ENCODE assay signal across 8 cellular contexts in genomic region chr2:5365871-5366461, GRCh38.
DNase-seq lines count a peak whose midpoint lies in the region; ATAC-seq and TF ChIP-seq lines count a peak whose summit lies in the region.

No MANE protein-coding gene starts in this region.

- no peak for TF ChIP-seq EP300 in esophagus muscularis mucosa (IDR thresholded peaks at IDR 0.05)

- H3K36me3 ChIP-seq in esophagus muscularis mucosa, result no peaks in the 10 kb centered on the region

- peak; percentile 71 for DNase-seq in KBM-7
- peak; percentile 66 for DNase-seq in SW480 (ENCODE audit: low spot score)
- DNase-seq in esophagus muscularis mucosa (ENCODE audit: extremely low spot score), result peak; percentile 90
- peak in 41 of 56 donors; percentile 1 to 77 (median 14) for DNase-seq in nucleus accumbens (lab: John Stamatoyannopoulos, UW)
- DNase-seq in Kasumi-1 (lab: John Stamatoyannopoulos, UW), result no peak

- WGBS in esophagus muscularis mucosa, result 41% methylated on average over 20 of the region's 20 CpGs

- TF ChIP-seq CTCF in GM12872 (IDR thresholded peaks at IDR 0.05; ENCODE audit: insufficient read depth, low read depth, low read length) (peak; percentile 65), esophagus muscularis mucosa (IDR thresholded peaks at IDR 0.05) (peak; percentile 62 to 87 (median 81))

- in situ Hi-C loops in KBM-7 (cut with MboI; ENCODE audit: low pct_unique_long_range_greater_than_20kb, low sequenced_read_pairs), result no loop called here

- peak; percentile 92 for ATAC-seq in GM21576 (IDR thresholded peaks at IDR 0.05; ENCODE audit: unreplicated experiment)
- no peak for ATAC-seq in HG03196 (IDR thresholded peaks at IDR 0.05; ENCODE audit: unreplicated experiment)

- H3K9me3 ChIP-seq in esophagus muscularis mucosa, result no peaks in the 10 kb centered on the region

- H3K4me3 ChIP-seq in esophagus muscularis mucosa, result no peak overlapping the region

- intact Hi-C loops in esophagus muscularis mucosa (cut with DNase I), result loop anchor here (5.0 kb wide), 2 partner anchors 374 to 1404 kb away; no protein-coding TSS in a partner anchor

- no peak for TF ChIP-seq POLR2A in esophagus muscularis mucosa (IDR thresholded peaks at IDR 0.05; ENCODE audit: low read depth)

- H3K27ac ChIP-seq in esophagus muscularis mucosa (replicated peaks in 1 of 4), result no peak overlapping the region

- H3K27me3 ChIP-seq in esophagus muscularis mucosa, result no peaks in the 10 kb centered on the region

- H3K4me1 ChIP-seq in esophagus muscularis mucosa, result peaks cover 0 to 6% (median 2%) of the 10 kb centered on the region in 4 donors

Comparison
In these comparisons a context has a peak if more than half of its experiments do, and no peak if none do; other contexts are left out.
1. DNase-seq: peak in KBM-7 (single experiment), SW480 (single experiment), esophagus muscularis mucosa (single experiment) and nucleus accumbens (41 of 56); none in Kasumi-1 (0 of 2).